In the genomic region with DNA sequence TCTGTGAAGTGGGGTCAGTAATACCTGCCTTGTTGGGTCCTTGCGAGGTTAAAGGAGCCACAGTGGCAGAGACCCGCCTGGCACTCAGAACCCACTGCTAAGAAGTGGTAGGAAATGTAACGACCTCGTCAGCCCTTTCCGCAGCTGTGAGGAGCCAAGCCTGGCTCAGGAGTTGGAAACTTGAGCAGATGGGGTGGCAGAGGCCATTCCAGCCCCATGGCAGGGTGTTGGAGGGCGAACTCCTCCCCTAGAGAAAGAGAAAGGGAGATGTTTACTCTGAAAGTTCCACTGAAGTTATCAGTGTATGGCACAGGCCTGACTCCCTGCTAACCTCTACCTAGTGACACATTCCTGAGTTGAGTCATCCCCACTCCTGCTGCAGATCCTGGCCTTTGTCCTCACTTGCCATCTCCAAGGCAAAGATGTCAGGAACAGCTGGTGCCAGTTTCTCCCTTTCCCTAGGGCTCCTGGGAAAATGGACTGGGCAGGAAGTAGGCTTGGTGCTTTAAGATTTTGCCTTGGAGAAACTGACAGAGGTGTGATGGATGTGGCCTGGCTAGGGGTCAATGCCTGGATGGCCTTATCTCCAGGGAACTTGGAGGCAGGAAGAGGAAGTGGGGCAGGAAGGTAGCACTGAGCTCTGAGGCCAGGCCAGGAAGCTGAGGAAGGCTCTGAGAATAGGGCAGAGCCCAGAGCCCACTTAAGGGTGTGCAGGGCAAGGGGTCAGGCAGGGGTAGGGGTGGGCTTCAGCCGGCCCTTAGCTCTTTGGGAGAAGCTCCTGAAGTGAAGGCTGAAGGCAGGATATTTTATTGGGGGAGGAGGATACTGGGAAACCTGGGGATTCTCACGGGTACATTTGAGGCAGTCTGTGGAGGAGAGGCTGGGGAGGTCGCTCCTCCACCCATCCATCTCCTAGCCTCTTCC, we compare ENCODE assay signal across 8 cellular contexts. TPM values are rescaled to one million over a fixed set of nuclear protein-coding genes. Genes with fewer than 3 reads are reported as not detected.
A peak's percentile ranks its signal among the peaks of the same experiment; 100 is the strongest.
DNase-seq lines count a peak whose midpoint lies in the region; ATAC-seq, FAIRE-seq and TF ChIP-seq lines count a peak whose summit lies in the region.

No MANE protein-coding gene starts in this region.

- FAIRE-seq in HTR-8/SVneo (lab: Jason Lieb, UNC): peak; percentile 67

- WGBS in heart right ventricle, 2 donors: 31 to 46% methylated on average over 9 of the region's 9 CpGs

- intact Hi-C loops in heart right ventricle (cut with DNase I) (no loop called here), sciatic nerve (cut with DNase I) (no loop called here)

- peaks cover 11 to 80% (median 64%) of the 10 kb centered on the region in 9 donors for H3K4me1 ChIP-seq in heart right ventricle

- no peak for TF ChIP-seq CTCF in heart right ventricle (IDR thresholded peaks at IDR 0.05)

- ATAC-seq in GM19043 (IDR thresholded peaks at IDR 0.05; ENCODE audit: low read depth, unreplicated experiment) (peak; percentile 40), heart right ventricle (peak; percentile 36 to 78 (median 68)), sciatic nerve (peak; percentile 33), GM21528 (IDR thresholded peaks at IDR 0.05; ENCODE audit: low FRiP score, unreplicated experiment) (no peak)

- H3K9me3 ChIP-seq in heart right ventricle: no peaks in the 10 kb centered on the region

- H3K27me3 ChIP-seq in heart right ventricle: no peaks in the 10 kb centered on the region

- peaks cover 0 to 15% (median 0%) of the 10 kb centered on the region in 9 donors for H3K36me3 ChIP-seq in heart right ventricle

- DNase-seq in AG20443 (ENCODE audit: low spot score) (peak; percentile 67), HTR-8/SVneo (ENCODE audit: insufficient read length, low spot score) (peak; percentile 83), heart right ventricle (peak in 1 of 2 donors; percentile 54), sciatic nerve (ENCODE audit: low spot score) (no peak), NCI-H510A treated with DMSO at 0.1 percent for 48 hours (lab: John Stamatoyannopoulos, UW) (no peak)
- peak; percentile 34 for DNase-seq in activated naive CD4-positive, alpha-beta T cell treated with anti-CD3 and anti-CD28 coated beads, Interleukin-2, amount 50 U/mL, for 16 hours

- H3K4me3 ChIP-seq in heart right ventricle: peak overlapping the region; percentile 45 to 83 (median 76)

- peak overlapping the region; percentile 62 to 97 (median 93) for H3K27ac ChIP-seq in heart right ventricle

RNA-seq across cellular contexts. Expression of gene VAMP5, which starts 0.9 kb away (rescaled TPM):
- total RNA-seq in heart right ventricle (100 to 1,000 TPM in 1 of 10 donors, 10 to 100 TPM in 9; 25.8 to 146 (median 35.5) TPM), sciatic nerve (71.2 TPM)
- 100 to 1,000 TPM in 1 of 2 donors, 10 to 100 TPM in 1; 79.6 to 131 TPM for polyA plus RNA-seq in heart right ventricle

RNA-seq across cellular contexts. Expression of gene VAMP8, which starts 7.7 kb away (rescaled TPM):
- 10 to 100 TPM in 5 of 10 donors, 1 to 10 TPM in 5; 4.9 to 56.8 (median 9.2) TPM for total RNA-seq in heart right ventricle
- 10 to 100 TPM; 16.4 to 26.6 TPM for polyA plus RNA-seq in heart right ventricle
- 31.1 TPM for total RNA-seq in sciatic nerve

RNA-seq across cellular contexts. Expression of gene RNF181, which starts 10.4 kb away (rescaled TPM):
- total RNA-seq in heart right ventricle (100 to 1,000 TPM in 1 of 10 donors, 10 to 100 TPM in 9; 74.7 to 117 (median 82.2) TPM), sciatic nerve (71.2 TPM)
- 100 to 1,000 TPM; 140 to 282 TPM for polyA plus RNA-seq in heart right ventricle

RNA-seq across cellular contexts. Expression of gene TMEM150A, which starts 17.4 kb away (rescaled TPM):
- 10 to 100 TPM in 5 of 10 donors, 1 to 10 TPM in 5; 7.6 to 13.9 (median 9.6) TPM for total RNA-seq in heart right ventricle
- polyA plus RNA-seq in heart right ventricle: 10 to 100 TPM; 10.1 to 21.1 TPM
- 15.8 TPM for total RNA-seq in sciatic nerve

RNA-seq across cellular contexts. Expression of gene GGCX, which starts 23.8 kb away (rescaled TPM):
- total RNA-seq in heart right ventricle (10 to 100 TPM; 18.2 to 31.1 (median 21.6) TPM), sciatic nerve (36.6 TPM)
- 10 to 100 TPM; 14.0 to 24.5 TPM for polyA plus RNA-seq in heart right ventricle

Comparison
In these comparisons a context has a peak if more than half of its experiments do, and no peak if none do; other contexts are left out.
1. DNase-seq: peak in AG20443 (single experiment), HTR-8/SVneo (single experiment) and activated naive CD4-positive, alpha-beta T cell treated with anti-CD3 and anti-CD28 coated beads, Interleukin-2, amount 50 U/mL, for 16 hours (single experiment); none in sciatic nerve (single experiment) and NCI-H510A treated with DMSO at 0.1 percent for 48 hours (single experiment).